In genomic region chr2:164714471-164714870, GRCh38 we compare ENCODE assay signal across 34 cellular contexts.
DNase-seq lines count a peak whose midpoint lies in the region; ATAC-seq, FAIRE-seq and TF ChIP-seq lines count a peak whose summit lies in the region.
"Had no signal": no experiment of that assay in that cellular context is flagged by ENCODE, and none has a peak within 500 bp of the region (broad histone marks: within the 10 kb centered on the region; RNA-seq: fewer than 3 reads in every experiment).

No MANE protein-coding gene starts in this region.

- intact Hi-C loops in heart left ventricle (cut with DNase I) = loop anchor here in 1 of 10 donors (10.0 kb wide), 1 partner anchor 150 kb away; no protein-coding TSS in a partner anchor
- intact Hi-C loops in Right ventricle myocardium inferior (cut with DNase I) = no loop called here
- intact Hi-C loops in lower lobe of right lung (cut with DNase I) = no loop called here

- no peaks in the 10 kb centered on the region for H3K9me3 Mint-ChIP-seq in endodermal cell
- H3K9me3 Mint-ChIP-seq: activated CD8-positive, alpha-beta T cell treated with anti-CD3 and anti-CD28 coated beads for 36 hours; activated T-helper 1 cell treated with anti-CD3 and anti-CD28 coated beads, Interleukin-12 subunit alpha, Interleukin-12 subunit beta, Interleukin-2, Interleukin-4 antibody, amounts not matched to agents 30 ng/mL and 10 ng/mL and 1 ng/mL, durations not matched to agents 14 hours and 24 hours and 36 hours; CD4-positive, alpha-beta T cell; stimulated activated naive CD8-positive, alpha-beta T cell treated with anti-CD3 and anti-CD28 coated beads, Interleukin-15, Interleukin-2, amounts not matched to agents 100 ng/mL and 50 ng/mL, for 24 hours had no signal

- H3K4me1 Mint-ChIP-seq in endodermal cell = peaks cover 27% of the 10 kb centered on the region
- H3K4me1 Mint-ChIP-seq: activated CD4-positive, alpha-beta T cell treated with anti-CD3 and anti-CD28 coated beads for 36 hours; T-helper 17 cell had no signal

- H3K9ac ChIP-seq in endodermal cell (ENCODE audit: extremely low read depth, low read length, poor library complexity, severe bottlenecking) (no peak overlapping the region), subcutaneous abdominal adipose tissue (ENCODE audit: low read length in 5 of 5) (peak overlapping the region in 1 of 5 donors; percentile 20)

- no peak for TF ChIP-seq POLR2A in heart left ventricle (IDR thresholded peaks at IDR 0.05)

- H3K27me3 Mint-ChIP-seq in endodermal cell (ENCODE audit: insufficient read depth) = no peaks in the 10 kb centered on the region
- H3K27me3 Mint-ChIP-seq: activated CD4-positive, alpha-beta T cell treated with anti-CD3 and anti-CD28 coated beads for 36 hours; activated CD8-positive, alpha-beta T cell treated with anti-CD3 and anti-CD28 coated beads for 36 hours; CD4-positive, alpha-beta T cell; stimulated activated naive CD8-positive, alpha-beta T cell treated with anti-CD3 and anti-CD28 coated beads, Interleukin-15, Interleukin-2, amounts not matched to agents 100 ng/mL and 50 ng/mL, for 24 hours; T-helper 17 cell had no signal

- no peak for FAIRE-seq in RCC 7860 (lab: Jason Lieb, UNC)
- FAIRE-seq: A204.1, endometrium, frontal cortex, GM12878, H54 had no signal

- no peaks in the 10 kb centered on the region for H3K9me3 ChIP-seq in heart left ventricle
- H3K9me3 ChIP-seq in endodermal cell (ENCODE audit: control insufficient read depth, low read length) = no peaks in the 10 kb centered on the region
- no peaks in the 10 kb centered on the region for H3K9me3 ChIP-seq in lower lobe of right lung
- no peaks in the 10 kb centered on the region for H3K9me3 ChIP-seq in subcutaneous abdominal adipose tissue (ENCODE audit: control insufficient read depth in 5 of 5, low read length in 5 of 5)
- H3K9me3 ChIP-seq: MG63, psoas muscle, thyroid gland, uterus had no signal

- H3K27ac ChIP-seq in heart left ventricle = no peak overlapping the region
- no peak overlapping the region for H3K27ac ChIP-seq in endodermal cell (ENCODE audit: low read depth, low read length)
- peak overlapping the region; percentile 1 for H3K27ac ChIP-seq in lower lobe of right lung
- peak overlapping the region; percentile 81 for H3K27ac ChIP-seq in subcutaneous abdominal adipose tissue (ENCODE audit: low read depth, low read length)
- H3K27ac ChIP-seq: psoas muscle, thyroid gland, uterus had no signal

- DNase-seq in heart left ventricle (no peak), Right ventricle myocardium inferior (ENCODE audit: missing footprints) (no peak), endodermal cell (no peak), lower lobe of right lung (no peak), NCI-H2196 treated with DMSO at 0.1 percent for 48 hours (lab: John Stamatoyannopoulos, UW; ENCODE audit: unreplicated experiment) (no peak), hypothalamus (lab: John Stamatoyannopoulos, UW) (no peak), RCC 7860 (ENCODE audit: low spot score) (no peak)
- DNase-seq: activated CD4-positive, alpha-beta T cell treated with anti-CD3 and anti-CD28 coated beads for 36 hours; activated CD8-positive, alpha-beta memory T cell treated with anti-CD3 and anti-CD28 coated beads, Interleukin-2, amount 50 U/mL, for 48 hours; activated CD8-positive, alpha-beta T cell treated with anti-CD3 and anti-CD28 coated beads for 36 hours; activated naive CD4-positive, alpha-beta T cell treated with Interleukin-2 at 50 U/mL for 16 hours; AML-193; CD4-positive, alpha-beta T cell; dermis blood vessel endothelial cell; KG1; left colon; MG63; NCI-H1105; NCI-H187 treated with DMSO at 0.1 percent for 48 hours; NCI-H2171; NCI-H510A treated with DMSO at 0.1 percent for 48 hours; PC-3; psoas muscle; T-helper 17 cell; thyroid gland; uterus had no signal

- no peaks in the 10 kb centered on the region for H3K36me3 Mint-ChIP-seq in endodermal cell (ENCODE audit: low read depth)

- no peak overlapping the region for H3K4me3 ChIP-seq in heart left ventricle
- H3K4me3 ChIP-seq in endodermal cell (ENCODE audit: low read length) = no peak overlapping the region
- H3K4me3 ChIP-seq in lower lobe of right lung = no peak overlapping the region
- H3K4me3 ChIP-seq in subcutaneous abdominal adipose tissue (ENCODE audit: low read depth in 1 of 5, low read length in 5 of 5) = no peak overlapping the region
- H3K4me3 ChIP-seq: GM12878, MG63, psoas muscle, thyroid gland, uterus had no signal

- ATAC-seq in heart left ventricle (peak in 3 of 4 donors; percentile 57 to 68 (median 65)), Right ventricle myocardium inferior (no peak), lower lobe of right lung (no peak)
- ATAC-seq: activated CD4-positive, alpha-beta T cell treated with anti-CD3 and anti-CD28 coated beads for 36 hours; activated CD8-positive, alpha-beta T cell treated with anti-CD3 and anti-CD28 coated beads for 36 hours; GM12878; left colon; PC-3; psoas muscle; T-helper 17 cell had no signal

- peaks cover 0 to 10% (median 0%) of the 10 kb centered on the region in 12 donors for H3K4me1 ChIP-seq in heart left ventricle
- H3K4me1 ChIP-seq in endodermal cell (ENCODE audit: control insufficient read depth, insufficient read depth, low read length) = peaks cover 3% of the 10 kb centered on the region
- H3K4me1 ChIP-seq in lower lobe of right lung = peaks cover 7% of the 10 kb centered on the region
- H3K4me1 ChIP-seq in subcutaneous abdominal adipose tissue (ENCODE audit: control insufficient read depth in 5 of 5, insufficient read depth in 5 of 5, low read length in 5 of 5) = peaks cover 0 to 42% (median 3%) of the 10 kb centered on the region in 5 donors
- H3K4me1 ChIP-seq: psoas muscle, thyroid gland, uterus had no signal

- TF ChIP-seq CTCF in heart left ventricle (IDR thresholded peaks at IDR 0.05) = no peak
- TF ChIP-seq CTCF in endodermal cell (conservative IDR thresholded peaks at IDR 0.05) = no peak
- TF ChIP-seq CTCF in lower lobe of right lung (IDR thresholded peaks at IDR 0.05) = no peak

- H3K27ac Mint-ChIP-seq in endodermal cell = peak overlapping the region; percentile 53
- H3K27ac Mint-ChIP-seq: activated CD4-positive, alpha-beta T cell treated with anti-CD3 and anti-CD28 coated beads for 36 hours; activated CD8-positive, alpha-beta T cell treated with anti-CD3 and anti-CD28 coated beads for 36 hours; activated T-helper 1 cell treated with anti-CD3 and anti-CD28 coated beads, Interleukin-12 subunit alpha, Interleukin-12 subunit beta, Interleukin-2, Interleukin-4 antibody, amounts not matched to agents 30 ng/mL and 10 ng/mL and 1 ng/mL, durations not matched to agents 14 hours and 24 hours and 36 hours; CD4-positive, alpha-beta T cell; stimulated activated naive CD8-positive, alpha-beta T cell treated with anti-CD3 and anti-CD28 coated beads, Interleukin-15, Interleukin-2, amounts not matched to agents 100 ng/mL and 50 ng/mL, for 24 hours; T-helper 17 cell had no signal

- H3K36me3 ChIP-seq in heart left ventricle = peaks cover 0 to 34% (median 0%) of the 10 kb centered on the region in 9 donors
- H3K36me3 ChIP-seq in endodermal cell (ENCODE audit: control insufficient read depth, insufficient read depth, low read length) = no peaks in the 10 kb centered on the region
- H3K36me3 ChIP-seq in lower lobe of right lung = peaks cover 14% of the 10 kb centered on the region
- peaks cover 10 to 29% (median 20%) of the 10 kb centered on the region in 5 donors for H3K36me3 ChIP-seq in subcutaneous abdominal adipose tissue (ENCODE audit: control insufficient read depth in 5 of 5, insufficient read depth in 5 of 5, low read length in 5 of 5)
- H3K36me3 ChIP-seq: MG63, thyroid gland, uterus had no signal

- 54 to 70% (median 65%) methylated on average over 1 of the region's 1 CpG for WGBS in heart left ventricle, 4 donors
- WGBS in endodermal cell (ENCODE audit: insufficient coverage in 1 of 2, insufficient read length in 1 of 2), 2 experiments = 63 to 79% methylated on average over 1 of the region's 1 CpG

- H3K4me3 Mint-ChIP-seq in endodermal cell = no peak overlapping the region
- H3K4me3 Mint-ChIP-seq: activated CD4-positive, alpha-beta T cell treated with anti-CD3 and anti-CD28 coated beads for 36 hours; activated CD8-positive, alpha-beta T cell treated with anti-CD3 and anti-CD28 coated beads for 36 hours; activated T-helper 1 cell treated with anti-CD3 and anti-CD28 coated beads, Interleukin-12 subunit alpha, Interleukin-12 subunit beta, Interleukin-2, Interleukin-4 antibody, amounts not matched to agents 30 ng/mL and 10 ng/mL and 1 ng/mL, durations not matched to agents 14 hours and 24 hours and 36 hours; CD4-positive, alpha-beta T cell; stimulated activated naive CD8-positive, alpha-beta T cell treated with anti-CD3 and anti-CD28 coated beads, Interleukin-15, Interleukin-2, amounts not matched to agents 100 ng/mL and 50 ng/mL, for 24 hours; T-helper 17 cell had no signal

- H3K27me3 ChIP-seq in heart left ventricle (no peaks in the 10 kb centered on the region), endodermal cell (ENCODE audit: control insufficient read depth, insufficient read depth, low read length, poor library complexity, severe bottlenecking) (no peaks in the 10 kb centered on the region), lower lobe of right lung (ENCODE audit: low read depth) (no peaks in the 10 kb centered on the region), subcutaneous abdominal adipose tissue (ENCODE audit: control insufficient read depth in 5 of 5, insufficient read depth in 4 of 5, low read length in 5 of 5) (no peaks in the 10 kb centered on the region)
- H3K27me3 ChIP-seq: MG63, thyroid gland, uterus had no signal

Comparison
In these comparisons a context has a peak if more than half of its experiments do, and no peak if none do; other contexts are left out.
1. ATAC-seq: peak in heart left ventricle (3 of 4); none in Right ventricle myocardium inferior (single experiment) and lower lobe of right lung (0 of 2).
2. H3K27ac ChIP-seq: peak in lower lobe of right lung (single experiment) and subcutaneous abdominal adipose tissue (single experiment); none in heart left ventricle (0 of 12) and endodermal cell (single experiment).